ENCODE assay signal across 8 cellular contexts in the genomic region with DNA sequence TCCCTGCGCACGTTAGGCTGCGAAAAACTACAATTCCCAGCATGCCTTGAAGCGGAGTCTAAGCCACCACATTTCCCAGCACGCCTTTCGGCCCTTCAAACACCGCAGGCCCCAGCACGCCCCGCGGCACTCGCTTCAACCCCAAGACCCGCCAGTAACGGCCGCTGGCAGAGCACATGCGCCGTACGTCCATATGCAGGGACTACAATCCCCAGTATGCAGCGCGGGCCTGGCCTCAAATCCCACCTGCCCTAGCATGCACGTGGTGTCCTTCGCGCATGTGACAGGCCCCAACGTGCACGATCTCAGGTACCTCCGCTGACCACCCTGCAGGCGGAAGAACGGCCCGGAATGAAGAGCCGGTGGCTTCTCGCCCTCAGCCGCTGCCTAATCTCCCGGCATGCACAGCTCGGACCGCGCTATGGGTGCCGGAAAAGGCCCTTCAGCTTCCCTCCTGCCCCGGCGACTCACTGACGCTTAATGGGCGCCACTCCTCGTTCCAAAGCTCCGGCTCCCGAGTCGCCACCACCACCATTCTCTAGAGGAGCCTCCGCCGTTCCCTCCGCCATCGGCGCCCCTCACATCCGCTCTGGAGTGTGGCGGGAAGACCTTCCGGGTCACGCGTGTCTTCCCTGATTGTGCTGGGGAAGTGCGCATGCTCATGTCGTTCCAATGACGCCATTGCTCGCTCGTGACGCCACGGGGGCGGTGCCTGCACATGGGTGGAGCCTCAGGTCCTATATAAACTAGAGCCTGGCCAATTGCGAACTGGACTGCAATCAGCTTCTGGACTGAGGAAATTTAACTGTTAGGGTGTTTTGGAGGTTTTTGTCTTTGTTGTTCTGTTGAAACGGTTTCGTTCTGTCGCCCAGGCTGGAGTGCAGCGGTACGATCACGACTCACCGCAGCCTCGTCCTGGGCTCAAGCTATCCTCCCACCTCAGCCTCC. TPM values are rescaled to one million over a fixed set of nuclear protein-coding genes. Genes with fewer than 3 reads are reported as not detected.
DNase-seq lines count a peak whose midpoint lies in the region; FAIRE-seq and TF ChIP-seq lines count a peak whose summit lies in the region.

Gene DUS3L (minus strand): TSS at position 591 of the 948 bp plus-strand sequence. CDS start 22 bp downstream, at position 569.

- H4K91ac ChIP-seq in neuronal stem cell (ENCODE audit: low read depth, low read length, poor library complexity): no peak within 1 kb of the TSS

- H3K27me3 Mint-ChIP-seq in activated naive CD4-positive, alpha-beta T cell treated with anti-CD3 and anti-CD28 coated beads for 36 hours (ENCODE audit: low read depth): no peaks in the 10 kb centered on the region

- peak within 1 kb of the TSS; percentile 91 for H2AFZ ChIP-seq in neuronal stem cell (ENCODE audit: low read length)

- H4K8ac ChIP-seq in neuronal stem cell (ENCODE audit: low read depth, low read length): peak within 1 kb of the TSS; percentile 52

- peak within 1 kb of the TSS; percentile 97 for H2AK5ac ChIP-seq in neuronal stem cell (ENCODE audit: low read depth, low read length)

- peak within 1 kb of the TSS; percentile 90 for H3K4me2 ChIP-seq in neuronal stem cell (ENCODE audit: insufficient read depth, low read length, poor library complexity, severe bottlenecking)

- no CpG with 5 or more reads among the region's 71 CpGs for WGBS in neuronal stem cell (ENCODE audit: extremely low coverage in 2 of 2, insufficient read length in 2 of 2, insufficient replicate concordance in 1 of 2), 2 donors

- no peak within 1 kb of the TSS for H3K14ac ChIP-seq in neuronal stem cell (ENCODE audit: low read length)

- H3K36me3 ChIP-seq in neuronal stem cell (replicated peaks in 1 of 2; ENCODE audit: control insufficient read depth in 2 of 2, insufficient read depth in 2 of 2, low read length in 2 of 2): peaks cover 35 to 44% of the 10 kb centered on the region in 2 donors

- peaks cover 4 to 7% of the 10 kb centered on the region in 2 donors for H3K4me1 ChIP-seq in neuronal stem cell (ENCODE audit: control insufficient read depth in 2 of 2, insufficient read depth in 1 of 2, low read depth in 1 of 2, low read length in 2 of 2)

- TF ChIP-seq CTCF in HFF-Myc (IDR thresholded peaks at IDR 0.05; ENCODE audit: low read depth, low read length, missing control alignments) (no peak), subcutaneous adipose tissue (IDR thresholded peaks at IDR 0.05; ENCODE audit: low read depth) (no peak)

- peak within 1 kb of the TSS; percentile 78 for H3K9ac ChIP-seq in neuronal stem cell (ENCODE audit: low read depth, low read length, poor library complexity)

- H3K23ac ChIP-seq in neuronal stem cell (ENCODE audit: low read depth, low read length, poor library complexity): peak within 1 kb of the TSS; percentile 75

- peak within 1 kb of the TSS; percentile 99 for H2BK15ac ChIP-seq in neuronal stem cell (ENCODE audit: low read length)

- H2BK12ac ChIP-seq in neuronal stem cell (ENCODE audit: low read length): no peak within 1 kb of the TSS

- no peaks in the 10 kb centered on the region for H3K9me3 Mint-ChIP-seq in activated naive CD4-positive, alpha-beta T cell treated with anti-CD3 and anti-CD28 coated beads for 36 hours

- H3K27me3 ChIP-seq in neuronal stem cell (ENCODE audit: control insufficient read depth in 3 of 3, insufficient read depth in 3 of 3, low read depth in 1 of 3, low read length in 3 of 3): no peaks in the 10 kb centered on the region

- CTCF ChIA-PET in activated naive CD4-positive, alpha-beta T cell treated with anti-CD3 and anti-CD28 coated beads for 36 hours (lab: Charles Lee): interaction anchor here (0.7 to 2.1 kb wide), 2 partner anchors 13 to 16 kb away, joined by 5 to 16 read pairs; partner anchors contain the start of gene NRTN

- peak within 1 kb of the TSS; percentile 99 for H3K18ac ChIP-seq in neuronal stem cell (ENCODE audit: low read length)

- H3K36me3 Mint-ChIP-seq in activated naive CD4-positive, alpha-beta T cell treated with anti-CD3 and anti-CD28 coated beads for 36 hours (ENCODE audit: low read depth): peaks cover 28% of the 10 kb centered on the region

- H3K4me3 ChIP-seq in HFF-Myc (replicated peaks; ENCODE audit: low read depth, low read length) (peak within 1 kb of the TSS; percentile 81), neuronal stem cell (ENCODE audit: low read length in 2 of 2) (peak within 1 kb of the TSS; percentile 76 to 89)

- H3K4me3 Mint-ChIP-seq in activated naive CD4-positive, alpha-beta T cell treated with anti-CD3 and anti-CD28 coated beads for 36 hours: peak within 1 kb of the TSS; percentile 100

- H3K4ac ChIP-seq in neuronal stem cell (ENCODE audit: low read length): no peak within 1 kb of the TSS

- peak within 1 kb of the TSS; percentile 88 for H2BK5ac ChIP-seq in neuronal stem cell (ENCODE audit: low read length)

- H3K27ac ChIP-seq in neuronal stem cell (replicated peaks; ENCODE audit: low read length): peak within 1 kb of the TSS; percentile 82

- peak within 1 kb of the TSS; percentile 49 for H2BK120ac ChIP-seq in neuronal stem cell (ENCODE audit: low read depth, low read length)

- intact Hi-C loops in activated naive CD4-positive, alpha-beta T cell treated with anti-CD3 and anti-CD28 coated beads for 36 hours (cut with micrococcal nuclease): loop anchor here (1.0 to 10.0 kb wide), 12 partner anchors 37 to 1000 kb away; partner anchors contain the start of genes CATSPERD, CLPP, FEM1A and LONP1

- H3K4me1 Mint-ChIP-seq in activated naive CD4-positive, alpha-beta T cell treated with anti-CD3 and anti-CD28 coated beads for 36 hours (ENCODE audit: low read depth): peaks cover 13% of the 10 kb centered on the region

- peaks cover 13% of the 10 kb centered on the region for H3K79me1 ChIP-seq in neuronal stem cell (ENCODE audit: low read depth, low read length)

- FAIRE-seq in frontal cortex (lab: Jason Lieb, UNC): no peak

- H3K27ac Mint-ChIP-seq in activated naive CD4-positive, alpha-beta T cell treated with anti-CD3 and anti-CD28 coated beads for 36 hours: peak within 1 kb of the TSS; percentile 100

- DNase-seq in GM03348 (ENCODE audit: low spot score): peak; percentile 97
- DNase-seq in HFF-Myc (ENCODE audit: extremely low read depth, low read depth): peak; percentile 98
- DNase-seq in NAMALWA (ENCODE audit: low spot score): peak; percentile 99
- DNase-seq in SK-N-DZ (ENCODE audit: low spot score): peak; percentile 98
- DNase-seq in activated naive CD4-positive, alpha-beta T cell treated with anti-CD3 and anti-CD28 coated beads for 36 hours: peak; percentile 98
- peak; percentile 98 to 99 for DNase-seq in frontal cortex (ENCODE audit: low spot score in 2 of 2)
- DNase-seq in neuronal stem cell (ENCODE audit: low spot score): peak; percentile 95

- peaks cover 0 to 2% of the 10 kb centered on the region in 2 donors for H3K9me3 ChIP-seq in neuronal stem cell (replicated peaks in 1 of 2; ENCODE audit: control insufficient read depth in 2 of 2, insufficient read depth in 1 of 2, low read depth in 1 of 2, low read length in 2 of 2)

RNA-seq across cellular contexts. Expression of gene DUS3L, which starts in this region (rescaled TPM):
- 36.9 and 37.9 TPM in 2 replicates for polyA plus RNA-seq in SK-N-DZ (2014; cell fraction: cytosol; rRNA removed)
- polyA plus RNA-seq in SK-N-DZ (2014; cell fraction: nucleus; rRNA removed): 121 and 189 TPM in 2 replicates
- 10 to 100 TPM; 43.1 to 45.2 TPM for total RNA-seq in activated naive CD4-positive, alpha-beta T cell treated with anti-CD3 and anti-CD28 coated beads for 36 hours
- total RNA-seq in frontal cortex (13.9 TPM), subcutaneous adipose tissue (10 to 100 TPM; 19.4 to 25.1 (median 23.8) TPM)
- polyA plus RNA-seq in neuronal stem cell (2013, experiment 1 of 2): 11.6 TPM
- 10.8 TPM for polyA plus RNA-seq in neuronal stem cell (2013, experiment 2 of 2)

Comparison
In these comparisons a context has a peak if more than half of its experiments do, and no peak if none do; other contexts are left out.
1. Peak in every context shown above with its lines: DNase-seq, H3K4me3 ChIP-seq and H3K27ac ChIP-seq.